In genomic region chr3:125087768-125088391, GRCh38 we compare ENCODE assay signal across 15 cellular contexts. TPM values are rescaled to one million over a fixed set of nuclear protein-coding genes. Genes with fewer than 3 reads are reported as not detected.
DNase-seq lines count a peak whose midpoint lies in the region; ATAC-seq and TF ChIP-seq lines count a peak whose summit lies in the region.
"Had no signal": no experiment of that assay in that cellular context is flagged by ENCODE, and none has a peak within 500 bp of the region (broad histone marks: within the 10 kb centered on the region; RNA-seq: fewer than 3 reads in every experiment).

No MANE protein-coding gene starts in this region.

- H3K4me3 ChIP-seq in fibroblast of mammary gland (ENCODE audit: control insufficient read depth, low read depth, low read length) (no peak overlapping the region), retinal pigment epithelial cell (ENCODE audit: low read length) (no peak overlapping the region)
- H3K4me3 ChIP-seq: dorsolateral prefrontal cortex, gastrocnemius medialis, suprapubic skin had no signal

- no peak for ATAC-seq in HG02588 (IDR thresholded peaks at IDR 0.05; ENCODE audit: unreplicated experiment)
- no peak for ATAC-seq in naive thymus-derived CD8-positive, alpha-beta T cell
- ATAC-seq in GM18511 (IDR thresholded peaks at IDR 0.05; ENCODE audit: unreplicated experiment): no peak

- POLR2A ChIA-PET in naive thymus-derived CD8-positive, alpha-beta T cell (lab: Charles Lee): no interaction called here

- no peak overlapping the region for H3K4me3 Mint-ChIP-seq in naive thymus-derived CD8-positive, alpha-beta T cell
- H3K4me3 Mint-ChIP-seq: activated CD4-positive, alpha-beta memory T cell treated with anti-CD3 and anti-CD28 coated beads for 36 hours; activated T-helper 1 cell treated with anti-CD3 and anti-CD28 coated beads, Interleukin-12 subunit alpha, Interleukin-12 subunit beta, Interleukin-2, Interleukin-4 antibody, amounts not matched to agents 30 ng/mL and 10 ng/mL and 1 ng/mL, durations not matched to agents 14 hours and 24 hours and 36 hours had no signal

- peaks cover 0 to 6% (median 5%) of the 10 kb centered on the region in 3 donors for H3K36me3 Mint-ChIP-seq in naive thymus-derived CD8-positive, alpha-beta T cell
- H3K36me3 Mint-ChIP-seq: activated CD4-positive, alpha-beta memory T cell treated with anti-CD3 and anti-CD28 coated beads for 36 hours; IgD-negative memory B cell had no signal

- no peak overlapping the region for H3K27ac Mint-ChIP-seq in naive thymus-derived CD8-positive, alpha-beta T cell
- H3K27ac Mint-ChIP-seq: activated CD4-positive, alpha-beta memory T cell treated with anti-CD3 and anti-CD28 coated beads for 36 hours; activated T-helper 1 cell treated with anti-CD3 and anti-CD28 coated beads, Interleukin-12 subunit alpha, Interleukin-12 subunit beta, Interleukin-2, Interleukin-4 antibody, amounts not matched to agents 30 ng/mL and 10 ng/mL and 1 ng/mL, durations not matched to agents 14 hours and 24 hours and 36 hours; IgD-negative memory B cell had no signal

- no peaks in the 10 kb centered on the region for H3K4me1 Mint-ChIP-seq in naive thymus-derived CD8-positive, alpha-beta T cell
- H3K4me1 Mint-ChIP-seq: IgD-negative memory B cell had no signal

- peaks cover 0 to 7% (median 0%) of the 10 kb centered on the region in 9 donors for H3K9me3 Mint-ChIP-seq in naive thymus-derived CD8-positive, alpha-beta T cell

- H3K27me3 Mint-ChIP-seq in naive thymus-derived CD8-positive, alpha-beta T cell: peaks cover 0 to 2% (median 0%) of the 10 kb centered on the region in 5 donors
- H3K27me3 Mint-ChIP-seq: activated CD4-positive, alpha-beta memory T cell treated with anti-CD3 and anti-CD28 coated beads for 36 hours; IgD-negative memory B cell had no signal

- TF ChIP-seq CTCF in fibroblast of mammary gland (conservative IDR thresholded peaks at IDR 0.05; ENCODE audit: control insufficient read depth, insufficient read depth, low read depth, low read length): no peak
- no peak for TF ChIP-seq CTCF in retinal pigment epithelial cell (conservative IDR thresholded peaks at IDR 0.05; ENCODE audit: low read depth, low read length)

- DNase-seq in EL: peak; percentile 74
- peak; percentile 24 for DNase-seq in RKO (ENCODE audit: low spot score)
- peak; percentile 70 for DNase-seq in fibroblast of mammary gland (ENCODE audit: low read depth)
- peak; percentile 84 for DNase-seq in retinal pigment epithelial cell (ENCODE audit: low read depth)
- DNase-seq in naive thymus-derived CD8-positive, alpha-beta T cell: no peak
- DNase-seq: activated CD4-positive, alpha-beta memory T cell treated with anti-CD3 and anti-CD28 coated beads for 36 hours; dorsolateral prefrontal cortex; gastrocnemius medialis; islet precursor cell; NCI-H2227 treated with DMSO at 0.1 percent for 48 hours had no signal

RNA-seq across cellular contexts. Expression of gene HEG1, which starts 32.1 kb away (rescaled TPM):
- total RNA-seq in naive thymus-derived CD8-positive, alpha-beta T cell: 10 to 100 TPM in 1 of 2 experiments, 1 to 10 TPM in 1; 9.2 to 10.3 TPM
- 1 to 10 TPM; 1.5 to 2.3 (median 1.6) TPM for polyA plus RNA-seq in naive thymus-derived CD8-positive, alpha-beta T cell

Comparison
In these comparisons a context has a peak if more than half of its experiments do, and no peak if none do; other contexts are left out.
1. DNase-seq: peak in EL (single experiment), RKO (single experiment), fibroblast of mammary gland (single experiment) and retinal pigment epithelial cell (single experiment); none in naive thymus-derived CD8-positive, alpha-beta T cell (0 of 10).